In genomic region chr10:52261362-52261761, GRCh38 we compare ENCODE assay signal across 20 cellular contexts. TPM values are rescaled to one million over a fixed set of nuclear protein-coding genes. Genes with fewer than 3 reads are reported as not detected.
"Had no signal": no experiment of that assay in that cellular context is flagged by ENCODE, and none has a peak within 500 bp of the region (broad histone marks: within the 10 kb centered on the region; RNA-seq: fewer than 3 reads in every experiment).

No MANE protein-coding gene starts in this region.

- H3K27me3 ChIP-seq: esophagus muscularis mucosa, gastroesophageal sphincter, neutrophil, right lobe of liver, vagina had no signal

- H3K4me1 ChIP-seq: right lobe of liver, vagina had no signal

- H3K4me3 Mint-ChIP-seq: activated CD4-positive, alpha-beta T cell treated with anti-CD3 and anti-CD28 coated beads, Interleukin-2, amount 10 ng/mL, durations not matched to agents 24 days and 14 days; brain; memory B cell; natural killer cell treated with Interleukin-12 subunit alpha and Interleukin-12 subunit beta and Interleukin-15 and Interleukin-18, amount 100 ng/mL, for 72 hours; stimulated activated effector memory CD8-positive, alpha-beta T cell treated with anti-CD3 and anti-CD28 coated beads, Interleukin-12 subunit alpha, Interleukin-12 subunit beta, amount 100 ng/mL, for 72 hours; T-helper 17 cell; type B pancreatic cell had no signal

- DNase-seq: activated CD4-positive, alpha-beta T cell treated with anti-CD3 and anti-CD28 coated beads, Interleukin-2, amount 10 ng/mL, durations not matched to agents 24 days and 14 days; activated T-cell treated with anti-CD3 and anti-CD28 coated beads, Interleukin-2, amount 50 U/mL, for 1 hour; aorta; central memory CD4-positive, alpha-beta T cell; effector memory CD4-positive, alpha-beta T cell; right lobe of liver; small intestine; stimulated activated CD4-positive, alpha-beta T cell treated with anti-CD3 and anti-CD28 coated beads, Interleukin-2, amount 100 ng/mL, for 24 hours; T-helper 17 cell had no signal

- H3K36me3 Mint-ChIP-seq: activated naive CD4-positive, alpha-beta T cell treated with anti-CD3 and anti-CD28 coated beads, Interleukin-2, amount 50 U/mL, for 72 hours; brain; memory B cell; natural killer cell treated with Interleukin-12 subunit alpha and Interleukin-12 subunit beta and Interleukin-15 and Interleukin-18, amount 100 ng/mL, for 72 hours; stimulated activated effector memory CD8-positive, alpha-beta T cell treated with anti-CD3 and anti-CD28 coated beads, Interleukin-12 subunit alpha, Interleukin-12 subunit beta, amount 100 ng/mL, for 72 hours; type B pancreatic cell had no signal

- ATAC-seq: activated naive CD4-positive, alpha-beta T cell treated with anti-CD3 and anti-CD28 coated beads, Interleukin-2, amount 50 U/mL, for 72 hours; gastroesophageal sphincter; natural killer cell treated with Interleukin-12 subunit alpha and Interleukin-12 subunit beta and Interleukin-15 and Interleukin-18, amount 100 ng/mL, for 72 hours; right lobe of liver; stimulated activated effector memory CD8-positive, alpha-beta T cell treated with anti-CD3 and anti-CD28 coated beads, Interleukin-12 subunit alpha, Interleukin-12 subunit beta, amount 100 ng/mL, for 72 hours; T-helper 17 cell had no signal

- H3K27ac ChIP-seq: esophagus muscularis mucosa, gastroesophageal sphincter, neutrophil, right lobe of liver, thoracic aorta, vagina had no signal

- H3K27me3 Mint-ChIP-seq: activated CD4-positive, alpha-beta T cell treated with anti-CD3 and anti-CD28 coated beads, Interleukin-2, amount 10 ng/mL, durations not matched to agents 24 days and 14 days; memory B cell; natural killer cell treated with Interleukin-12 subunit alpha and Interleukin-12 subunit beta and Interleukin-15 and Interleukin-18, amount 100 ng/mL, for 72 hours; T-helper 17 cell; type B pancreatic cell had no signal

- H3K27ac Mint-ChIP-seq: activated CD4-positive, alpha-beta T cell treated with anti-CD3 and anti-CD28 coated beads, Interleukin-2, amount 10 ng/mL, durations not matched to agents 24 days and 14 days; activated naive CD4-positive, alpha-beta T cell treated with anti-CD3 and anti-CD28 coated beads, Interleukin-2, amount 50 U/mL, for 72 hours; brain; memory B cell; natural killer cell treated with Interleukin-12 subunit alpha and Interleukin-12 subunit beta and Interleukin-15 and Interleukin-18, amount 100 ng/mL, for 72 hours; stimulated activated effector memory CD8-positive, alpha-beta T cell treated with anti-CD3 and anti-CD28 coated beads, Interleukin-12 subunit alpha, Interleukin-12 subunit beta, amount 100 ng/mL, for 72 hours; T-helper 17 cell; type B pancreatic cell had no signal

- H3K4me1 Mint-ChIP-seq: activated CD4-positive, alpha-beta T cell treated with anti-CD3 and anti-CD28 coated beads, Interleukin-2, amount 10 ng/mL, durations not matched to agents 24 days and 14 days; memory B cell; stimulated activated effector memory CD8-positive, alpha-beta T cell treated with anti-CD3 and anti-CD28 coated beads, Interleukin-12 subunit alpha, Interleukin-12 subunit beta, amount 100 ng/mL, for 72 hours; T-helper 17 cell had no signal

- H3K9me3 ChIP-seq: esophagus muscularis mucosa, gastroesophageal sphincter, neutrophil, right lobe of liver, thoracic aorta, vagina had no signal

- H3K9me3 Mint-ChIP-seq: activated CD4-positive, alpha-beta T cell treated with anti-CD3 and anti-CD28 coated beads, Interleukin-2, amount 10 ng/mL, durations not matched to agents 24 days and 14 days; activated naive CD4-positive, alpha-beta T cell treated with anti-CD3 and anti-CD28 coated beads, Interleukin-2, amount 50 U/mL, for 72 hours; brain; memory B cell; natural killer cell treated with Interleukin-12 subunit alpha and Interleukin-12 subunit beta and Interleukin-15 and Interleukin-18, amount 100 ng/mL, for 72 hours; stimulated activated effector memory CD8-positive, alpha-beta T cell treated with anti-CD3 and anti-CD28 coated beads, Interleukin-12 subunit alpha, Interleukin-12 subunit beta, amount 100 ng/mL, for 72 hours; type B pancreatic cell had no signal

RNA-seq across cellular contexts. Expression of gene DKK1, which starts 52.7 kb away (rescaled TPM):
- total RNA-seq: activated CD4-positive, alpha-beta T cell treated with anti-CD3 and anti-CD28 coated beads, Interleukin-2, amount 10 ng/mL, durations not matched to agents 24 days and 14 days; activated naive CD4-positive, alpha-beta T cell treated with anti-CD3 and anti-CD28 coated beads, Interleukin-2, amount 50 U/mL, for 72 hours; natural killer cell treated with Interleukin-12 subunit alpha and Interleukin-12 subunit beta and Interleukin-15 and Interleukin-18, amount 100 ng/mL, for 72 hours; right lobe of liver; T-helper 17 cell had no signal
